In the genomic region with DNA sequence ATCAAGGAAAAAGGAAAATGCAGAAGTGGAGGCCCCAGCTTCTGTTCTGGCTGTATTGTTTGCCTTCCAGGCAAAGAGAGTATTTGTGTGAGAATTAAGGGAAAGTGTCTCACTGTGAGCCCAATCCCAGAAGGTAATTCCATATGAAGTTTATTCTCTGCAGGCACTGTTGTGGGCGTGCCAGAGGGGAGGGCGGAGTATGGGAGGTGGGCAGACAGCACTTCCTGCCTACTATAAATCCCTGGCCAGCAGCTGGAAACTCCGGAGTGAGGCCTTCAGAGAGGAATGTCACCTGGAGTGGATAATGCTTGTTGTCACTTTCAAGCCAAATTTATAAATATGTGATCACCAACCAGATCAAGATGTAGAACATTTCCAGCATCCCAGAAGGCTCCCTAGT, we compare ENCODE assay signal across 17 cellular contexts.
DNase-seq lines count a peak whose midpoint lies in the region; ATAC-seq and TF ChIP-seq lines count a peak whose summit lies in the region.
"Had no signal": no experiment of that assay in that cellular context is flagged by ENCODE, and none has a peak within 500 bp of the region (broad histone marks: within the 10 kb centered on the region; RNA-seq: fewer than 3 reads in every experiment).

No MANE protein-coding gene starts in this region.

- H3K27ac Mint-ChIP-seq in GM23338 (no peak overlapping the region), endodermal cell (no peak overlapping the region)
- H3K27ac Mint-ChIP-seq: activated CD4-positive, alpha-beta T cell treated with anti-CD3 and anti-CD28 coated beads, Interleukin-2, amount 10 ng/mL, durations not matched to agents 7 days and 5 days; activated naive CD4-positive, alpha-beta T cell treated with anti-CD3 and anti-CD28 coated beads, Interleukin-2, amount 50 U/mL, for 72 hours; activated T-cell treated with anti-CD3 and anti-CD28 coated beads, Interleukin-2, amount 50 U/mL, for 24 hours had no signal

- H3K4me3 ChIP-seq in GM23338 (no peak overlapping the region), endodermal cell (ENCODE audit: low read length) (no peak overlapping the region), neutrophil (ENCODE audit: low read depth in 1 of 2, low read length in 1 of 2) (no peak overlapping the region), right atrium auricular region (no peak overlapping the region)

- H4K20me1 ChIP-seq in GM23338 (replicated peaks; ENCODE audit: insufficient read depth) = no peaks in the 10 kb centered on the region; the same call in 1 of the 2 replicates

- no peaks in the 10 kb centered on the region for H3K79me2 ChIP-seq in GM23338 (replicated peaks; ENCODE audit: insufficient read depth)

- no peak overlapping the region for H3K9ac ChIP-seq in endodermal cell (ENCODE audit: extremely low read depth, low read length, poor library complexity, severe bottlenecking)

- H3K9me3 ChIP-seq in endodermal cell (ENCODE audit: control insufficient read depth, low read length) (no peaks in the 10 kb centered on the region), neutrophil (no peaks in the 10 kb centered on the region), right atrium auricular region (no peaks in the 10 kb centered on the region)

- no peaks in the 10 kb centered on the region; the same call in 1 of the 2 replicates for H3K9me2 ChIP-seq in GM23338 (ENCODE audit: insufficient read depth)

- no peaks in the 10 kb centered on the region for H3K36me3 ChIP-seq in GM23338 (ENCODE audit: insufficient read depth)
- H3K36me3 ChIP-seq in endodermal cell (ENCODE audit: control insufficient read depth, insufficient read depth, low read length) = no peaks in the 10 kb centered on the region
- H3K36me3 ChIP-seq in neutrophil = no peaks in the 10 kb centered on the region
- H3K36me3 ChIP-seq in right atrium auricular region = no peaks in the 10 kb centered on the region

- H3K9me3 Mint-ChIP-seq in GM23338 (no peaks in the 10 kb centered on the region), endodermal cell (no peaks in the 10 kb centered on the region)
- H3K9me3 Mint-ChIP-seq: activated T-cell treated with anti-CD3 and anti-CD28 coated beads, Interleukin-2, amount 50 U/mL, for 24 hours; brain; nephron had no signal

- H3K4me1 ChIP-seq in GM23338 (ENCODE audit: insufficient read depth) = peaks cover 21% of the 10 kb centered on the region
- H3K4me1 ChIP-seq in endodermal cell (ENCODE audit: control insufficient read depth, insufficient read depth, low read length) = peaks cover 14% of the 10 kb centered on the region
- H3K4me1 ChIP-seq in neutrophil (ENCODE audit: control insufficient read depth in 1 of 2, insufficient read depth in 1 of 2, low read depth in 1 of 2, low read length in 1 of 2) = peaks cover 31 to 69% of the 10 kb centered on the region in 2 experiments
- peaks cover 0 to 36% of the 10 kb centered on the region in 2 donors for H3K4me1 ChIP-seq in right atrium auricular region

- H3K27ac ChIP-seq in GM23338 (ENCODE audit: low read depth) (no peak overlapping the region), endodermal cell (ENCODE audit: low read depth, low read length) (no peak overlapping the region), neutrophil (peak overlapping the region; percentile 88), right atrium auricular region (no peak overlapping the region)
- H3K27ac ChIP-seq: C4-2B had no signal

- no peaks in the 10 kb centered on the region for H3F3A ChIP-seq in GM23338 (replicated peaks; ENCODE audit: low read depth)

- no peak overlapping the region for H3K4me2 ChIP-seq in GM23338

- no peaks in the 10 kb centered on the region for H3K36me3 Mint-ChIP-seq in GM23338 (ENCODE audit: low read depth)
- peaks cover 5% of the 10 kb centered on the region for H3K36me3 Mint-ChIP-seq in endodermal cell (ENCODE audit: low read depth)
- H3K36me3 Mint-ChIP-seq: brain had no signal

- H3K4me1 Mint-ChIP-seq in GM23338 (peaks cover 35% of the 10 kb centered on the region), endodermal cell (peaks cover 31% of the 10 kb centered on the region)

- 89 to 100% methylated on average over 1 to 3 of the region's 3 CpGs for WGBS in endodermal cell (ENCODE audit: insufficient coverage in 1 of 2, insufficient read length in 1 of 2), 2 experiments

- DNase-seq in GM23338 (ENCODE audit: low spot score) (no peak), M059J (ENCODE audit: low read depth) (peak; percentile 25), endodermal cell (peak; percentile 55), right atrium auricular region (ENCODE audit: low spot score) (no peak), T-helper 1 cell (no peak), Ammon's horn (ENCODE audit: low spot score) (no peak)
- DNase-seq: activated CD4-positive, alpha-beta T cell treated with anti-CD3 and anti-CD28 coated beads, Interleukin-2, amount 10 ng/mL, durations not matched to agents 7 days and 5 days; activated T-cell treated with anti-CD3 and anti-CD28 coated beads, Interleukin-2, amount 50 U/mL, for 24 hours; effector CD8-positive, alpha-beta T cell; NCI-H2081 treated with DMSO at 0.1 percent for 48 hours; T-helper 9 cell had no signal

- H3K27me3 Mint-ChIP-seq in GM23338 (ENCODE audit: insufficient read depth, low read depth, poor library complexity) (peaks cover 6% of the 10 kb centered on the region), endodermal cell (ENCODE audit: insufficient read depth) (no peaks in the 10 kb centered on the region)
- H3K27me3 Mint-ChIP-seq: activated CD4-positive, alpha-beta T cell treated with anti-CD3 and anti-CD28 coated beads, Interleukin-2, amount 10 ng/mL, durations not matched to agents 7 days and 5 days; activated T-cell treated with anti-CD3 and anti-CD28 coated beads, Interleukin-2, amount 50 U/mL, for 24 hours; brain had no signal

- H3K4me3 Mint-ChIP-seq in GM23338 (no peak overlapping the region), endodermal cell (no peak overlapping the region)
- H3K4me3 Mint-ChIP-seq: activated CD4-positive, alpha-beta T cell treated with anti-CD3 and anti-CD28 coated beads, Interleukin-2, amount 10 ng/mL, durations not matched to agents 7 days and 5 days; activated T-cell treated with anti-CD3 and anti-CD28 coated beads, Interleukin-2, amount 50 U/mL, for 24 hours; brain; nephron had no signal

- ATAC-seq in GM23338 = peak; percentile 32; the same call in 1 of the 3 replicates
- ATAC-seq: activated naive CD4-positive, alpha-beta T cell treated with anti-CD3 and anti-CD28 coated beads, Interleukin-2, amount 50 U/mL, for 72 hours; Right ventricle myocardium inferior had no signal

- H3K27me3 ChIP-seq in GM23338 (ENCODE audit: insufficient read depth) = no peaks in the 10 kb centered on the region
- no peaks in the 10 kb centered on the region for H3K27me3 ChIP-seq in endodermal cell (ENCODE audit: control insufficient read depth, insufficient read depth, low read length, poor library complexity, severe bottlenecking)
- H3K27me3 ChIP-seq in neutrophil = no peaks in the 10 kb centered on the region
- no peaks in the 10 kb centered on the region for H3K27me3 ChIP-seq in right atrium auricular region

- TF ChIP-seq CTCF in GM23338 (conservative IDR thresholded peaks at IDR 0.05; ENCODE audit: low read depth in 2 of 2) (no peak), endodermal cell (conservative IDR thresholded peaks at IDR 0.05) (no peak), neutrophil (IDR thresholded peaks at IDR 0.05) (no peak), right atrium auricular region (IDR thresholded peaks at IDR 0.05) (no peak)

- H2AFZ ChIP-seq in GM23338 = no peak overlapping the region

TF ChIP-seq in GM23338, 12 proteins besides CTCF, POLR2A, EP300 and RAD21:
- TF ChIP-seq JUNB (IDR thresholded peaks at IDR 0.05; ENCODE audit: unreplicated experiment) (no peak), CREB1 (CRISPR knock-in tag; IDR thresholded peaks at IDR 0.05; ENCODE audit: low read depth) (no peak), POLR2AphosphoS5 (IDR thresholded peaks at IDR 0.05; ENCODE audit: low read depth) (no peak), STAT1 (IDR thresholded peaks at IDR 0.05; ENCODE audit: unreplicated experiment) (no peak), NANOG (IDR thresholded peaks at IDR 0.05; ENCODE audit: borderline replicate concordance) (no peak), ETS1 (IDR thresholded peaks at IDR 0.05) (no peak), ZNF331 (CRISPR knock-in tag; IDR thresholded peaks at IDR 0.05; ENCODE audit: low read depth) (no peak), EZH2 (IDR thresholded peaks at IDR 0.05; ENCODE audit: low read depth, unreplicated experiment) (no peak)

Comparison
In these comparisons a context has a peak if more than half of its experiments do, and no peak if none do; other contexts are left out.
1. DNase-seq: peak in M059J (single experiment) and endodermal cell (single experiment); none in GM23338 (single experiment), right atrium auricular region (single experiment), T-helper 1 cell (0 of 5) and Ammon's horn (single experiment).